Comparison of ENCODE assay signal across 9 cellular contexts in the genomic region with DNA sequence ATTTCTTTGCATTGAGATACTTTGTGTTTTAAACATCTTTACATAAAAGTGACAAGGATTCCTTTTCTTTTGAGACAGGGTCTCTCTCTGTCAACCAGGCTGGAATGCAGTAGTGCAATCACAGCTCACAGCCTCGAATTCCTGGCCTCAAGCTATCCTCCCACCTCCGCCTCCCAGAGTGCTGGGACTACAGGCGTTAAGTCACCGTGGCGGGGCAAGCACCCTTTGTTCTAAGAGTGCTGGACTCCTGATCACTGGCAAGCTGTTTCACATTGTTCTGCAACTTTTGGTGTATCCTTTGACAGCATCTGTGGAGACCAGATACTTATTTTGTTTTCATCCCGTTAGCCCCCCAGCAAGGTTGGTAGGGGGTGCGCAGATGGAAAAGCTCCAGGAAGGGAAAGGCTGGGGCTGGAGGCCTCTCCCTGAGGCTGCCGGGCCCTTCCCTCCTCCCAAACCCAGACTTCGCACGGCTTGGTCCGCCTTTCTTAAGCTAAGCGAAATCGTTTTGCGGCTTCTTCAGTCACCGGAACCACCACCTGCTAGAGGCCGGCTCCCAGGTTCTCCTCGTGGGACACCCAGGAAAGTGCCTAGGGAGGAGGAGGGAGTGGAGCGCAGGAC. TPM values are rescaled to one million over a fixed set of nuclear protein-coding genes. Genes with fewer than 3 reads are reported as not detected.
DNase-seq lines count a peak whose midpoint lies in the region; ATAC-seq, FAIRE-seq and TF ChIP-seq lines count a peak whose summit lies in the region.
"Had no signal": no experiment of that assay in that cellular context is flagged by ENCODE, and none has a peak within 500 bp of the region (broad histone marks: within the 10 kb centered on the region; RNA-seq: fewer than 3 reads in every experiment).

No MANE protein-coding gene starts in this region.

- FAIRE-seq in kidney (lab: Jason Lieb, UNC): no peak
- FAIRE-seq: A204.1 had no signal

- H3K4me1 ChIP-seq in kidney (ENCODE audit: control insufficient read depth in 1 of 2, insufficient read depth in 1 of 2, low read depth in 1 of 2, low read length in 2 of 2): peaks cover 4 to 6% of the 10 kb centered on the region in 2 donors

- H3K9ac ChIP-seq in kidney (ENCODE audit: low read length in 2 of 2): peak overlapping the region in 1 of 2 donors; percentile 61

- peak overlapping the region in 1 of 2 donors; percentile 24 for H3K27ac ChIP-seq in kidney (ENCODE audit: low read depth in 2 of 2, low read length in 2 of 2)

- peaks cover 4% of the 10 kb centered on the region for H3K36me3 Mint-ChIP-seq in stimulated activated memory B cell treated with anti-CD40 and anti-IgM and Interleukin-4, amounts not matched to agents 10 μg/mL and 1 μg/mL and 100 μg/mL, for 72 hours

- H3K4me3 ChIP-seq in astrocyte of the spinal cord (ENCODE audit: low read depth, low read length) (peak overlapping the region; percentile 42), kidney (ENCODE audit: low read length in 2 of 2) (peak overlapping the region; percentile 68 to 71)

- TF ChIP-seq CTCF in astrocyte of the spinal cord (IDR thresholded peaks at IDR 0.05; ENCODE audit: low read depth, low read length) (no peak), kidney (IDR thresholded peaks at IDR 0.05; ENCODE audit: borderline replicate concordance, extremely low read depth, insufficient read depth) (no peak)

- peak; percentile 19 for DNase-seq in NCI-H2227 (lab: John Stamatoyannopoulos, UW; ENCODE audit: unreplicated experiment)
- no peak for DNase-seq in NCI-H2227 treated with DMSO at 0.1 percent for 48 hours (lab: John Stamatoyannopoulos, UW)
- no peak for DNase-seq in astrocyte of the spinal cord (ENCODE audit: low read depth, low spot score)
- DNase-seq in kidney: no peak
- no peak for DNase-seq in activated CD8-positive, alpha-beta memory T cell treated with anti-CD3 and anti-CD28 coated beads for 24 hours
- no peak for DNase-seq in NCI-H510A treated with DMSO at 0.1 percent for 48 hours (lab: John Stamatoyannopoulos, UW)

- no peak for ATAC-seq in stimulated activated memory B cell treated with anti-CD40 and anti-IgM and Interleukin-4, amounts not matched to agents 10 μg/mL and 1 μg/mL and 100 μg/mL, for 72 hours
- ATAC-seq in HG03025 (IDR thresholded peaks at IDR 0.05; ENCODE audit: low FRiP score, unreplicated experiment): no peak

- peaks cover 21% of the 10 kb centered on the region for H3K4me1 Mint-ChIP-seq in stimulated activated memory B cell treated with anti-CD40 and anti-IgM and Interleukin-4, amounts not matched to agents 10 μg/mL and 1 μg/mL and 100 μg/mL, for 72 hours

- in situ Hi-C loops in astrocyte of the spinal cord (cut with HindIII; ENCODE audit: low sequenced_read_pairs): no loop called here

- no peaks in the 10 kb centered on the region for H3K9me3 ChIP-seq in kidney (ENCODE audit: control insufficient read depth in 1 of 2, low read length in 2 of 2)

- peak overlapping the region; percentile 17 for H3K27ac Mint-ChIP-seq in stimulated activated memory B cell treated with anti-CD40 and anti-IgM and Interleukin-4, amounts not matched to agents 10 μg/mL and 1 μg/mL and 100 μg/mL, for 72 hours

- intact Hi-C loops in kidney (cut with DNase I): no loop called here

- H3K36me3 ChIP-seq in kidney (ENCODE audit: control insufficient read depth in 1 of 2, insufficient read depth in 2 of 2, low read length in 2 of 2): no peaks in the 10 kb centered on the region

- peak overlapping the region; percentile 79 for H3K4me3 Mint-ChIP-seq in stimulated activated memory B cell treated with anti-CD40 and anti-IgM and Interleukin-4, amounts not matched to agents 10 μg/mL and 1 μg/mL and 100 μg/mL, for 72 hours

- H3K27me3 Mint-ChIP-seq in stimulated activated memory B cell treated with anti-CD40 and anti-IgM and Interleukin-4, amounts not matched to agents 10 μg/mL and 1 μg/mL and 100 μg/mL, for 72 hours: peaks cover 56% of the 10 kb centered on the region

- no peaks in the 10 kb centered on the region for H3K9me3 Mint-ChIP-seq in stimulated activated memory B cell treated with anti-CD40 and anti-IgM and Interleukin-4, amounts not matched to agents 10 μg/mL and 1 μg/mL and 100 μg/mL, for 72 hours

RNA-seq across cellular contexts. Expression of a gene that starts 1.1 kb away (rescaled TPM):
- 28.6 TPM for total RNA-seq in kidney
- 6.5 TPM for polyA plus RNA-seq in kidney (ENCODE audit: insufficient read depth, low read depth, low replicate concordance)

RNA-seq across cellular contexts. Expression of a gene that starts 44.7 kb away (rescaled TPM):
- 2.2 TPM for total RNA-seq in kidney
- not detected for polyA plus RNA-seq in kidney (ENCODE audit: insufficient read depth, low read depth, low replicate concordance)

RNA-seq across cellular contexts. Expression of a gene that starts 47.0 kb away (rescaled TPM):
- 12.6 TPM for total RNA-seq in kidney
- polyA plus RNA-seq in kidney (ENCODE audit: insufficient read depth, low read depth, low replicate concordance): 6.7 TPM

RNA-seq across cellular contexts. Expression of a gene that starts 59.0 kb away (rescaled TPM):
- total RNA-seq in kidney: 0.31 TPM
- polyA plus RNA-seq in kidney (ENCODE audit: insufficient read depth, low read depth, low replicate concordance): not detected
